ENCODE assay signal across 17 cellular contexts in the genomic region with DNA sequence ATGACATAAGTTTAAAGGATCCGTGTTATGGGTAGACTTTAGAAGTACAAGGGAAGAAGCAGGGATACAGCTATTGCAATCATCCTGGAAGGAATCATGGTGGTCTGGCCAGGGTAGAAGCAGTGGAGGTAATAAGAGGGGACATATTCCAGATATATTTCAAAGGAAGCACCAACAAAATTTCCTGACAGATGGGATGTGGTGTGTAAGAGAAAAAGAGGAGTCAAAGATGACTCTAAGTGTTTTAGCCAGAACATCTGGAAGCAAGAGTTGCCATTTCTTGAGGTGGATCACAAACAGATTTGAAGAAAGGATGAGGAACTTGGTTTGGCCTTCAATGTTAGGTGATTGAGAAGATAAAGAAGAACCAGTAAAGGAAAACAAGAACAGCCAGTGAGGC.
"Had no signal": no experiment of that assay in that cellular context is flagged by ENCODE, and none has a peak within 500 bp of the region (broad histone marks: within the 10 kb centered on the region; RNA-seq: fewer than 3 reads in every experiment).

No MANE protein-coding gene starts in this region.

- H3K27me3 ChIP-seq: right lobe of liver, upper lobe of right lung had no signal

- H3K9me3 ChIP-seq: psoas muscle, right lobe of liver, upper lobe of right lung had no signal

- DNase-seq: activated CD4-positive, alpha-beta memory T cell treated with anti-CD3 and anti-CD28 coated beads, Interleukin-2, amount 10 ng/mL, durations not matched to agents 7 days and 5 days; activated gamma-delta T cell treated with Interleukin-2 at 50 U/mL for 16 hours; activated naive CD8-positive, alpha-beta T cell treated with anti-CD3 and anti-CD28 coated beads for 36 hours; activated T-cell treated with anti-CD3 and anti-CD28 coated beads, Interleukin-2, amount 50 U/mL, for 72 hours; anterior cingulate cortex; central memory CD4-positive, alpha-beta T cell; cortex of kidney; effector memory CD8-positive, alpha-beta T cell; erythroblast; psoas muscle; right lobe of liver; stimulated activated CD4-positive, alpha-beta T cell treated with anti-CD3 and anti-CD28 coated beads, Interleukin-12 subunit alpha, Interleukin-12 subunit beta, amount 100 ng/mL, for 4 hours; stimulated activated naive CD4-positive, alpha-beta T cell; substantia nigra; SW 1271; upper lobe of right lung had no signal

- H3K4me1 ChIP-seq: psoas muscle, upper lobe of right lung had no signal

- ATAC-seq: activated T-cell treated with anti-CD3 and anti-CD28 coated beads, Interleukin-2, amount 50 U/mL, for 72 hours; effector memory CD8-positive, alpha-beta T cell; natural killer cell treated with Interleukin-12 subunit alpha and Interleukin-12 subunit beta and Interleukin-15 and Interleukin-18, amount 100 ng/mL, for 72 hours; psoas muscle; upper lobe of right lung had no signal

- H3K27ac ChIP-seq: psoas muscle, upper lobe of right lung had no signal

- H3K36me3 ChIP-seq: right lobe of liver, upper lobe of right lung had no signal

- H3K4me3 ChIP-seq: psoas muscle, right lobe of liver, upper lobe of right lung had no signal
